ENCODE assay signal across 8 cellular contexts in genomic region chrX:38560776-38561125, GRCh38. TPM values are rescaled to one million over a fixed set of nuclear protein-coding genes. Genes with fewer than 3 reads are reported as not detected.
A peak's percentile ranks its signal among the peaks of the same experiment; 100 is the strongest.
DNase-seq lines count a peak whose midpoint lies in the region; ATAC-seq, FAIRE-seq and TF ChIP-seq lines count a peak whose summit lies in the region.

No MANE protein-coding gene starts in this region.

- H3K9me3 Mint-ChIP-seq in activated T-cell treated with anti-CD3 and anti-CD28 coated beads, Interleukin-2, amount 50 U/mL, for 72 hours = no peaks in the 10 kb centered on the region
- H3K9me3 Mint-ChIP-seq in activated naive CD8-positive, alpha-beta T cell treated with anti-CD3 and anti-CD28 coated beads for 36 hours = no peaks in the 10 kb centered on the region

- H2AFZ ChIP-seq in HepG2 (ENCODE audit: low read length) = peak overlapping the region; percentile 86

- TF ChIP-seq EP300 in HepG2 (IDR thresholded peaks at IDR 0.05; ENCODE audit: low read depth in 2 of 2, low read length in 2 of 2) (no peak), HepG2 (CRISPR knock-in tag; IDR thresholded peaks at IDR 0.05; ENCODE audit: borderline replicate concordance) (no peak), tibial nerve (IDR thresholded peaks at IDR 0.05) (no peak)

- H3K27ac Mint-ChIP-seq in activated T-cell treated with anti-CD3 and anti-CD28 coated beads, Interleukin-2, amount 50 U/mL, for 72 hours = no peak overlapping the region
- H3K27ac Mint-ChIP-seq in activated naive CD8-positive, alpha-beta T cell treated with anti-CD3 and anti-CD28 coated beads for 36 hours = no peak overlapping the region

- TF ChIP-seq POLR2A in HepG2 (IDR thresholded peaks at IDR 0.05; ENCODE audit: insufficient read depth in 1 of 2, low read depth in 2 of 2, low read length in 2 of 2) (no peak), tibial nerve (IDR thresholded peaks at IDR 0.05) (no peak)

- WGBS in HepG2 (ENCODE audit: low lambda C conversion rate) = 67% methylated on average over 6 of the region's 9 CpGs
- 59 to 62% methylated on average over 6 to 9 of the region's 9 CpGs for WGBS in tibial nerve, 2 donors

- TF ChIP-seq CTCF in HepG2 (CRISPR knock-in tag; IDR thresholded peaks at IDR 0.05) (no peak), tibial nerve (IDR thresholded peaks at IDR 0.05) (no peak)

- FAIRE-seq in HepG2 (lab: Jason Lieb, UNC) = no peak

- peak overlapping the region; percentile 28 to 61 (median 37); a peak in 4 of 6 replicates for H3K4me3 ChIP-seq in HepG2 (replicated peaks in 1 of 3; ENCODE audit: insufficient read depth in 1 of 3, low read depth in 2 of 3, low read length in 3 of 3)
- H3K4me3 ChIP-seq in tibial nerve = peak overlapping the region; percentile 23 to 63 (median 38)

- H3K4me2 ChIP-seq in HepG2 (ENCODE audit: low read depth, low read length) = peak overlapping the region; percentile 82

- no peaks in the 10 kb centered on the region for H4K20me1 ChIP-seq in HepG2 (ENCODE audit: insufficient read depth, low read length)

- H3K27ac ChIP-seq in HepG2 (ENCODE audit: extremely low read length, insufficient read depth, low read length) (no peak overlapping the region), tibial nerve (peak overlapping the region in 1 of 4 donors; percentile 63)

- H3K4me1 ChIP-seq in HepG2 (ENCODE audit: insufficient read depth, low read length) (0 out of 2 replicates have a peak, but pooled peaks cover 8% of the 10 kb centered on the region), tibial nerve (peaks cover 0 to 3% (median 0%) of the 10 kb centered on the region in 4 donors)

- POLR2A ChIA-PET in HepG2 (lab: Yijun Ruan, JAX) = no interaction called here

- H3K9me3 ChIP-seq in HepG2 (ENCODE audit: low read length) (no peaks in the 10 kb centered on the region), tibial nerve (no peaks in the 10 kb centered on the region)

- BruUV-seq in HepG2 (replicated peaks; lab: Mats Ljungman, UMichigan) = no TSS peak

- H3K27me3 Mint-ChIP-seq in activated T-cell treated with anti-CD3 and anti-CD28 coated beads, Interleukin-2, amount 50 U/mL, for 72 hours (ENCODE audit: low read depth) = peaks cover 8% of the 10 kb centered on the region
- peaks cover 10% of the 10 kb centered on the region for H3K27me3 Mint-ChIP-seq in activated naive CD8-positive, alpha-beta T cell treated with anti-CD3 and anti-CD28 coated beads for 36 hours

- ATAC-seq in activated T-cell treated with anti-CD3 and anti-CD28 coated beads, Interleukin-2, amount 50 U/mL, for 72 hours (replicated peaks in 1 of 2) = no peak
- no peak for ATAC-seq in HepG2
- no peak for ATAC-seq in GM18873 (IDR thresholded peaks at IDR 0.05; ENCODE audit: low FRiP score, unreplicated experiment)

- H3K36me3 ChIP-seq in HepG2 (replicated peaks in 1 of 2; ENCODE audit: control insufficient read depth in 1 of 2, insufficient read depth in 2 of 2, low read length in 2 of 2) (no peaks in the 10 kb centered on the region), tibial nerve (no peaks in the 10 kb centered on the region)

- peak overlapping the region; percentile 54 for H3K9ac ChIP-seq in HepG2 (ENCODE audit: insufficient read depth, low read depth, low read length)

- H3K4me3 Mint-ChIP-seq in activated T-cell treated with anti-CD3 and anti-CD28 coated beads, Interleukin-2, amount 50 U/mL, for 72 hours = peak overlapping the region; percentile 70 to 91
- peak overlapping the region; percentile 47 for H3K4me3 Mint-ChIP-seq in activated naive CD8-positive, alpha-beta T cell treated with anti-CD3 and anti-CD28 coated beads for 36 hours

- H3K27me3 ChIP-seq in HepG2 (ENCODE audit: control insufficient read depth in 1 of 2, insufficient read depth in 2 of 2, low read length in 2 of 2) (no peaks in the 10 kb centered on the region), tibial nerve (peaks cover 0 to 4% of the 10 kb centered on the region in 2 donors)

- TF ChIP-seq RAD21 in HepG2 (CRISPR knock-in tag; IDR thresholded peaks at IDR 0.05) = no peak

- no peaks in the 10 kb centered on the region for H3K4me1 Mint-ChIP-seq in activated T-cell treated with anti-CD3 and anti-CD28 coated beads, Interleukin-2, amount 50 U/mL, for 72 hours (ENCODE audit: low read depth)
- H3K4me1 Mint-ChIP-seq in activated naive CD8-positive, alpha-beta T cell treated with anti-CD3 and anti-CD28 coated beads for 36 hours = no peaks in the 10 kb centered on the region

- DNase-seq in activated T-cell treated with anti-CD3 and anti-CD28 coated beads, Interleukin-2, amount 50 U/mL, for 72 hours = peak in 1 of 2 donors; percentile 1
- no peak for DNase-seq in activated T-cell treated with anti-CD3 and anti-CD28 coated beads, Interleukin-2, amount 50 U/mL, for 1 hour
- no peak for DNase-seq in activated naive CD8-positive, alpha-beta T cell treated with anti-CD3 and anti-CD28 coated beads for 36 hours
- DNase-seq in HepG2 (ENCODE audit: low spot score) = no peak
- DNase-seq in tibial nerve (ENCODE audit: low spot score in 2 of 2) = no peak
- no peak for DNase-seq in NCI-H1694 (lab: John Stamatoyannopoulos, UW)
- no peak for DNase-seq in NCI-H128 (lab: John Stamatoyannopoulos, UW; ENCODE audit: unreplicated experiment)

- in situ Hi-C loops in HepG2 (cut with HindIII; ENCODE audit: extremely low pct_ligation_motif_present, low pct_unique_long_range_greater_than_20kb) = no loop called here

- intact Hi-C loops in HepG2 (cut with micrococcal nuclease; ENCODE audit: unreplicated experiment) = loop anchor here (5.0 kb wide), 2 partner anchors 77 to 223 kb away; no protein-coding TSS in a partner anchor

- CTCF ChIA-PET in HepG2 (lab: Yijun Ruan, JAX; ENCODE audit: low intra/inter-chr PET ratio, low total read pairs) = no interaction called here

- H3K36me3 Mint-ChIP-seq in activated T-cell treated with anti-CD3 and anti-CD28 coated beads, Interleukin-2, amount 50 U/mL, for 72 hours (ENCODE audit: insufficient read depth in 2 of 2) = no peaks in the 10 kb centered on the region
- H3K36me3 Mint-ChIP-seq in activated naive CD8-positive, alpha-beta T cell treated with anti-CD3 and anti-CD28 coated beads for 36 hours = no peaks in the 10 kb centered on the region

- peaks cover 2% of the 10 kb centered on the region for H3K79me2 ChIP-seq in HepG2 (ENCODE audit: insufficient read depth, low read length)

TF ChIP-seq in HepG2, 621 proteins besides CTCF, POLR2A, EP300 and RAD21 (continues in another document):
- TF ChIP-seq ARNT2 (CRISPR knock-in tag; IDR thresholded peaks at IDR 0.05; ENCODE audit: low read depth) = no peak
- no peak for TF ChIP-seq ZFP41 (CRISPR knock-in tag; IDR thresholded peaks at IDR 0.05; ENCODE audit: borderline replicate concordance)
- no peak for TF ChIP-seq HNRNPK (IDR thresholded peaks at IDR 0.05; ENCODE audit: low read depth, low read length, poor library complexity, severe bottlenecking)
- TF ChIP-seq ZBTB34 (CRISPR knock-in tag; IDR thresholded peaks at IDR 0.05) = no peak
- TF ChIP-seq ZBTB7B (CRISPR knock-in tag; IDR thresholded peaks at IDR 0.05) = no peak

RNA-seq across cellular contexts. Expression of gene TSPAN7, which starts 0.6 kb away (rescaled TPM):
- under 1 TPM; 0.60 to 0.62 TPM for total RNA-seq in activated T-cell treated with anti-CD3 and anti-CD28 coated beads, Interleukin-2, amount 50 U/mL, for 72 hours
- under 1 TPM; 0.28 to 0.37 TPM for total RNA-seq in activated naive CD8-positive, alpha-beta T cell treated with anti-CD3 and anti-CD28 coated beads for 36 hours
- total RNA-seq in HepG2 (2016; rRNA removed; fragmentation: Illumina TruSeq; extraction: Trizol) (12.8 and 21.4 TPM in 2 replicates), tibial nerve (10 to 100 TPM; 28.5 to 68.2 (median 40.5) TPM)
- 2.6 and 2.8 TPM in 2 replicates for total RNA-seq in HepG2 (2016; cell fraction: cytosol; rRNA removed; fragmentation: Illumina TruSeq; extraction: Trizol; ENCODE audit: low read depth)
- total RNA-seq in HepG2 (2016; cell fraction: insoluble cytoplasmic fraction; rRNA removed; fragmentation: Illumina TruSeq; extraction: Trizol) = 12.7 and 21.2 TPM in 2 replicates
- total RNA-seq in HepG2 (2016; cell fraction: membrane; rRNA removed; fragmentation: Illumina TruSeq; extraction: Trizol) = 5.7 and 6.4 TPM in 2 replicates
- 25.7 and 32.9 TPM in 2 replicates for total RNA-seq in HepG2 (2016; cell fraction: nucleus; rRNA removed; fragmentation: Illumina TruSeq; extraction: Trizol)
- polyA plus RNA-seq in HepG2 (2011; rRNA removed) = 47.1 and 66.6 TPM in 2 replicates
- 40.3 and 64.4 TPM in 2 replicates for polyA plus RNA-seq in HepG2 (2011; cell fraction: cytosol; rRNA removed)
- 17.9 and 24.6 TPM in 2 replicates for polyA plus RNA-seq in HepG2 (2011; cell fraction: nucleus; rRNA removed)
- 54.1 and 54.6 TPM in 2 replicates for polyA plus RNA-seq in HepG2 (2012)
- 5.2 and 5.9 TPM in 2 replicates for polyA plus RNA-seq in HepG2 (2016; cell fraction: cytosol; fragmentation: Illumina TruSeq; extraction: Trizol; ENCODE audit: low read depth)
- polyA plus RNA-seq in HepG2 (2016; cell fraction: insoluble cytoplasmic fraction; fragmentation: Illumina TruSeq; extraction: Trizol; ENCODE audit: low read depth) = 24.2 and 27.3 TPM in 2 replicates
- 11.0 and 12.1 TPM in 2 replicates for polyA plus RNA-seq in HepG2 (2016; cell fraction: membrane; fragmentation: Illumina TruSeq; extraction: Trizol; ENCODE audit: low read depth)
- polyA plus RNA-seq in HepG2 (2016; cell fraction: nucleus; fragmentation: Illumina TruSeq; extraction: Trizol; ENCODE audit: insufficient read depth, low read depth) = 57.3 and 59.0 TPM in 2 replicates
- polyA minus RNA-seq in HepG2 (2011; rRNA and poly(A)+ RNA removed; ENCODE audit: low replicate concordance) = 59.3 TPM in 1 of 2 replicates, not detected in the other
- polyA minus RNA-seq in HepG2 (2011; cell fraction: cytosol; rRNA and poly(A)+ RNA removed) = 15.7 and 23.8 TPM in 2 replicates
- 12.4 and 24.7 TPM in 2 replicates for polyA minus RNA-seq in HepG2 (2011; cell fraction: nucleus; rRNA and poly(A)+ RNA removed)
